ENCODE assay signal across 23 cellular contexts in the genomic region with DNA sequence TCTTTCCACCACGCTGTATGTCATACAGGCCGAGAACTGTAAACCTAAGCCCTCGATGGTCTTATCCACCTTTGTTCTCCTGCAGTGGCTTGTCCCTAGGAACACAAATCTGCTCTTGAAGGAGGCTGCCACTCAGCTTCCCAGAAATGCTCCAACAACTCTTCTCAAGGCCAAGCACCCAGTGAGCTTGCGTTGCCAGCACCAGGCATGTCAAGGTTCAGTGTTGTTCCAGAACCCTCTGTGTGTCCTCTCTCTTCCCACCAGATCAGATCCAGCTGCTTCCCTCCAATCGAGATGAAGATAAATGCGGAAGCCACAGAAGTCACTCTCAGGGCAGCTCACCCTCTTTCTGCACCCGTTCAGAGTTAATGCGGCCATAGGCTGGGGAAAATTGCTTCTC. TPM values are rescaled to one million over a fixed set of nuclear protein-coding genes. Genes with fewer than 3 reads are reported as not detected.
"Had no signal": no experiment of that assay in that cellular context is flagged by ENCODE, and none has a peak within 500 bp of the region (broad histone marks: within the 10 kb centered on the region; RNA-seq: fewer than 3 reads in every experiment).

No MANE protein-coding gene starts in this region.

- H3K4me3 ChIP-seq: dorsolateral prefrontal cortex, gastroesophageal sphincter, lung, testis, tibial nerve had no signal

- H3K4me1 ChIP-seq: gastroesophageal sphincter, testis had no signal

- H3K27me3 ChIP-seq: testis, tibial nerve had no signal

- DNase-seq: cortex of kidney; dorsolateral prefrontal cortex; effector CD8-positive, alpha-beta T cell; glutamatergic neuron; immature natural killer cell; kidney; left cardiac atrium; left ventricle myocardium superior; mesenchymal stem cell; midbrain; occipital lobe; stimulated activated CD4-positive, alpha-beta T cell treated with anti-CD3 and anti-CD28 coated beads, Interleukin-2, amount 100 ng/mL, for 24 hours; stimulated activated CD4-positive, alpha-beta T cell treated with anti-CD3 and anti-CD28 coated beads, Interleukin-4, amount 100 ng/mL, for 4 hours; stimulated activated naive B cell treated with anti-CD40 and anti-IgM and Interleukin-4, amounts not matched to agents 10 μg/mL and 1 μg/mL and 100 μg/mL, for 72 hours; stimulated activated naive CD8-positive, alpha-beta T cell treated with anti-CD3 and anti-CD28 coated beads, Interleukin-15, amount 100 ng/mL, for 72 hours; testis had no signal

- H3K27ac ChIP-seq: dorsolateral prefrontal cortex, gastroesophageal sphincter, testis, tibial nerve had no signal

- H3K4me3 Mint-ChIP-seq: immature natural killer cell; natural killer cell treated with Interleukin-12 subunit alpha and Interleukin-12 subunit beta and Interleukin-15 and Interleukin-18, amount 100 ng/mL, for 72 hours; stimulated activated naive B cell treated with anti-CD40 and anti-IgM and Interleukin-4, amounts not matched to agents 10 μg/mL and 1 μg/mL and 100 μg/mL, for 72 hours; stimulated activated naive CD8-positive, alpha-beta T cell treated with anti-CD3 and anti-CD28 coated beads, Interleukin-15, amount 100 ng/mL, for 72 hours had no signal

- ATAC-seq: esophagus mucosa; gastroesophageal sphincter; left cardiac atrium; left ventricle myocardium superior; natural killer cell treated with Interleukin-12 subunit alpha and Interleukin-12 subunit beta and Interleukin-15 and Interleukin-18, amount 100 ng/mL, for 72 hours; sciatic nerve; stimulated activated naive B cell treated with anti-CD40 and anti-IgM and Interleukin-4, amounts not matched to agents 10 μg/mL and 1 μg/mL and 100 μg/mL, for 72 hours; stimulated activated naive CD8-positive, alpha-beta T cell treated with anti-CD3 and anti-CD28 coated beads, Interleukin-15, amount 100 ng/mL, for 72 hours had no signal

- H3K9me3 ChIP-seq: testis had no signal

- H3K4me1 Mint-ChIP-seq: immature natural killer cell; stimulated activated naive CD8-positive, alpha-beta T cell treated with anti-CD3 and anti-CD28 coated beads, Interleukin-15, amount 100 ng/mL, for 72 hours had no signal

- H3K27ac Mint-ChIP-seq: immature natural killer cell; natural killer cell treated with Interleukin-12 subunit alpha and Interleukin-12 subunit beta and Interleukin-15 and Interleukin-18, amount 100 ng/mL, for 72 hours; stimulated activated naive B cell treated with anti-CD40 and anti-IgM and Interleukin-4, amounts not matched to agents 10 μg/mL and 1 μg/mL and 100 μg/mL, for 72 hours; stimulated activated naive CD8-positive, alpha-beta T cell treated with anti-CD3 and anti-CD28 coated beads, Interleukin-15, amount 100 ng/mL, for 72 hours had no signal

- FAIRE-seq: kidney had no signal

- H3K36me3 ChIP-seq: gastroesophageal sphincter, tibial nerve had no signal

RNA-seq across cellular contexts. Expression of a gene that starts 11.3 kb away (rescaled TPM):
- total RNA-seq: natural killer cell treated with Interleukin-12 subunit alpha and Interleukin-12 subunit beta and Interleukin-15 and Interleukin-18, amount 100 ng/mL, for 72 hours had no signal
- polyA plus RNA-seq: fibroblast of lung had no signal
